In the genomic region with DNA sequence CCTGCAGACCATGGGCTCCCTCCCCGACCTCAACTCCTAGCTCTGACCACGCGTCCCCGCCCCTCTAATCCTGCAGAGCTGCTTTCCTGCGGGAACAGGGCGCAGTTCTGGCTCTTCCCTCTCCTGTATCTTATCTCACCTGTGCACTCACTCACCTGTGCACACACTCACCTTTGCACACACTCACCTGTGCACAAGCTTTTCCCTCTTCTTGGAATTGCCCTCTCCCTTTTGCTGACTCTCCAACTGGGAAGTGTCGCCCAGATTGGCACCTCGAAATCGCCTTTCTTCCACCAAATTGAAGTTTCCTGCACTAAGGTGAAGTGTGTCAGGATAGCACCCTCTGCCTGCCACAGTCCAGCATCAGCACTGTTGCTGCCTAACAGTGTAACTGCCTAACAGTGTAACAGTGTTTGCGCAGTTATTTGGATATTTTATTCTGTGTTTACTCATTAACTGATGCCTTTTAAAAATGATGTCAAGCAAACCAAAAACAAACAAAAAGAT, we compare ENCODE assay signal across 8 cellular contexts. TPM values are rescaled to one million over a fixed set of nuclear protein-coding genes. Genes with fewer than 3 reads are reported as not detected.
DNase-seq lines count a peak whose midpoint lies in the region; ATAC-seq and TF ChIP-seq lines count a peak whose summit lies in the region.

No MANE protein-coding gene starts in this region.

- DNase-seq in AG09319 (ENCODE audit: extremely low read depth, low read depth) (no peak), NCI-H2171 (lab: John Stamatoyannopoulos, UW) (peak; percentile 40), foreskin keratinocyte (peak; percentile 48 to 70), osteocyte (ENCODE audit: extremely low spot score, unreplicated experiment) (no peak)
- DNase-seq in activated T-cell treated with anti-CD3 and anti-CD28 coated beads, Interleukin-2, amount 50 U/mL, for 24 hours, result peak; percentile 48

- peaks cover 19% of the 10 kb centered on the region for H3K36me3 Mint-ChIP-seq in activated T-cell treated with anti-CD3 and anti-CD28 coated beads, Interleukin-2, amount 50 U/mL, for 24 hours (ENCODE audit: low read depth)
- H3K36me3 Mint-ChIP-seq in osteocyte (ENCODE audit: unreplicated experiment), result no peaks in the 10 kb centered on the region

- H3K9me3 Mint-ChIP-seq in activated T-cell treated with anti-CD3 and anti-CD28 coated beads, Interleukin-2, amount 50 U/mL, for 24 hours, result peaks cover 6% of the 10 kb centered on the region
- no peaks in the 10 kb centered on the region for H3K9me3 Mint-ChIP-seq in osteocyte (ENCODE audit: unreplicated experiment)

- H3K4me1 Mint-ChIP-seq in activated T-cell treated with anti-CD3 and anti-CD28 coated beads, Interleukin-2, amount 50 U/mL, for 24 hours (ENCODE audit: low read depth), result peaks cover 21% of the 10 kb centered on the region
- H3K4me1 Mint-ChIP-seq in osteocyte (ENCODE audit: unreplicated experiment), result peaks cover 6% of the 10 kb centered on the region

- TF ChIP-seq CTCF in AG09319 (IDR thresholded peaks at IDR 0.05; ENCODE audit: low read depth, low read length), result peak; percentile 42
- peak; percentile 75 for TF ChIP-seq CTCF in foreskin keratinocyte (conservative IDR thresholded peaks at IDR 0.05)
- peak; percentile 58 for TF ChIP-seq CTCF in osteocyte (IDR thresholded peaks at IDR 0.05)

- H3K27me3 ChIP-seq in foreskin keratinocyte, result no peaks in the 10 kb centered on the region

- H3K4me3 Mint-ChIP-seq in activated T-cell treated with anti-CD3 and anti-CD28 coated beads, Interleukin-2, amount 50 U/mL, for 24 hours, result peak overlapping the region; percentile 80
- H3K4me3 Mint-ChIP-seq in osteocyte (ENCODE audit: unreplicated experiment), result peak overlapping the region; percentile 83

- no peaks in the 10 kb centered on the region for H3K27me3 Mint-ChIP-seq in activated T-cell treated with anti-CD3 and anti-CD28 coated beads, Interleukin-2, amount 50 U/mL, for 24 hours
- H3K27me3 Mint-ChIP-seq in osteocyte (ENCODE audit: unreplicated experiment), result peaks cover 26% of the 10 kb centered on the region

- ATAC-seq in GM18505 (IDR thresholded peaks at IDR 0.05; ENCODE audit: unreplicated experiment) (peak; percentile 29), HG03045 (IDR thresholded peaks at IDR 0.05; ENCODE audit: unreplicated experiment) (peak; percentile 4), foreskin keratinocyte (peak; percentile 71), HG02571 (IDR thresholded peaks at IDR 0.05; ENCODE audit: unreplicated experiment) (no peak)

- H3K27ac Mint-ChIP-seq in activated T-cell treated with anti-CD3 and anti-CD28 coated beads, Interleukin-2, amount 50 U/mL, for 24 hours, result peak overlapping the region; percentile 93
- no peak overlapping the region for H3K27ac Mint-ChIP-seq in osteocyte (ENCODE audit: unreplicated experiment)

- peaks cover 4% of the 10 kb centered on the region for H3K4me1 ChIP-seq in foreskin keratinocyte

- peak overlapping the region; percentile 71 for H3K27ac ChIP-seq in foreskin keratinocyte

- no peak for TF ChIP-seq POLR2A in GM18505 (IDR thresholded peaks at IDR 0.05; ENCODE audit: borderline replicate concordance, extremely low read depth, insufficient read depth, insufficient read length)

RNA-seq across cellular contexts. Expression of a gene that starts 0.6 kb away (rescaled TPM):
- total RNA-seq in foreskin keratinocyte (10.5 and 18.3 TPM in 2 replicates), osteocyte (0.24 and 1.1 TPM in 2 replicates)
- polyA plus RNA-seq in foreskin keratinocyte, result 5.8 and 8.2 TPM in 2 replicates

RNA-seq across cellular contexts. Expression of a gene that starts 11.3 kb away (rescaled TPM):
- total RNA-seq in foreskin keratinocyte (2.3 and 4.4 TPM in 2 replicates), osteocyte (not detected in 2 replicates)
- 0.77 and 1.9 TPM in 2 replicates for polyA plus RNA-seq in foreskin keratinocyte

RNA-seq across cellular contexts. Expression of a gene that starts 50.9 kb away (rescaled TPM):
- total RNA-seq in foreskin keratinocyte (6.5 and 7.5 TPM in 2 replicates), osteocyte (9.0 and 9.6 TPM in 2 replicates)
- 2.2 TPM in 2 replicates for polyA plus RNA-seq in foreskin keratinocyte

Comparison
In these comparisons a context has a peak if more than half of its experiments do, and no peak if none do; other contexts are left out.
1. DNase-seq: peak in NCI-H2171 (single experiment), activated T-cell treated with anti-CD3 and anti-CD28 coated beads, Interleukin-2, amount 50 U/mL, for 24 hours (single experiment) and foreskin keratinocyte (2 of 2); none in AG09319 (single experiment) and osteocyte (single experiment).
2. Peak in every context shown above with its lines, with median percentiles within 50 percentile points of each other: CTCF ChIP-seq.